ENCODE assay signal across 8 cellular contexts in the genomic region with DNA sequence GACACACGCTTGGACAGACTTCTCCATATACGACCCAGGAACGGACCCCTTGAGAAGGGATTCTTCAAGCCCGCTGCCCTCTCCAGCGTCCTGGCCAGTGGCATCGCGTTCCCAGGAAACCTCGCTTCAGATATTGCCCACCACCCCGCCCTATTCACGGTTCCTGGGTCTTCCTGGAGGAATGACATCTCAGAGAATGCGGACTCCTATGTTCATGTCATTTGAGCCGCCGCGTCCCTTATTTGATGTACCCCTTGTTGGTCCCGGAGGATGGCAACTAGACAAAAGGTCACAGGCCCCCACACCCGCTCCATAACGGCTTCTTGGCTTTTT. TPM values are rescaled to one million over a fixed set of nuclear protein-coding genes. Genes with fewer than 3 reads are reported as not detected.
DNase-seq lines count a peak whose midpoint lies in the region; ATAC-seq and TF ChIP-seq lines count a peak whose summit lies in the region.

No MANE protein-coding gene starts in this region.

- peak in 1 of 10 experiments; percentile 2 for DNase-seq in CD4-positive, alpha-beta T cell
- DNase-seq in MG63 (no peak), coronary artery (ENCODE audit: low spot score) (peak; percentile 74)
- DNase-seq in naive thymus-derived CD4-positive, alpha-beta T cell = peak in 1 of 9 donors; percentile 22

- peaks cover 6 to 9% of the 10 kb centered on the region in 2 donors for H3K4me1 ChIP-seq in naive thymus-derived CD4-positive, alpha-beta T cell (ENCODE audit: control insufficient read depth in 2 of 2, insufficient read depth in 2 of 2, low read length in 2 of 2)

- no peak for ATAC-seq in CD4-positive, alpha-beta T cell (ENCODE audit: poor library complexity)
- no peak for ATAC-seq in naive thymus-derived CD4-positive, alpha-beta T cell
- ATAC-seq in HG03378 (IDR thresholded peaks at IDR 0.05; ENCODE audit: unreplicated experiment) (no peak), HG02938 (IDR thresholded peaks at IDR 0.05; ENCODE audit: unreplicated experiment) (no peak), HG02623 (IDR thresholded peaks at IDR 0.05; ENCODE audit: unreplicated experiment) (no peak), HG03045 (IDR thresholded peaks at IDR 0.05; ENCODE audit: unreplicated experiment) (no peak)

- no peaks in the 10 kb centered on the region for H3K27me3 ChIP-seq in CD4-positive, alpha-beta T cell (ENCODE audit: control insufficient read depth, insufficient read depth, low read length)
- no peaks in the 10 kb centered on the region for H3K27me3 ChIP-seq in MG63
- H3K27me3 ChIP-seq in naive thymus-derived CD4-positive, alpha-beta T cell (ENCODE audit: control insufficient read depth in 2 of 2, insufficient read depth in 2 of 2, low read length in 2 of 2) = no peaks in the 10 kb centered on the region

- POLR2A ChIA-PET in CD4-positive, alpha-beta T cell (lab: Charles Lee) = interaction anchor here (0.7 to 2.4 kb wide), 9 partner anchors 9 to 296 kb away, joined by 3 to 20 read pairs (median 4); a partner anchor contains a TSS
- POLR2A ChIA-PET in naive thymus-derived CD4-positive, alpha-beta T cell (lab: Charles Lee) = interaction anchor here (0.6 to 2.4 kb wide), 6 partner anchors 11 to 201 kb away, joined by 3 to 11 read pairs (median 6); a partner anchor contains a TSS

- peaks cover 4% of the 10 kb centered on the region for H3K36me3 ChIP-seq in MG63
- H3K36me3 ChIP-seq in naive thymus-derived CD4-positive, alpha-beta T cell (ENCODE audit: control insufficient read depth in 2 of 3, insufficient read depth in 3 of 3, low read length in 3 of 3) = peaks cover 0 to 9% (median 0%) of the 10 kb centered on the region in 3 experiments

- H3K36me3 Mint-ChIP-seq in CD4-positive, alpha-beta T cell (ENCODE audit: low read depth) = peaks cover 19% of the 10 kb centered on the region
- peaks cover 0 to 6% (median 0%) of the 10 kb centered on the region in 5 donors for H3K36me3 Mint-ChIP-seq in naive thymus-derived CD4-positive, alpha-beta T cell

- intact Hi-C loops in CD4-positive, alpha-beta T cell (cut with DNase I, micrococcal nuclease) = loop anchor here (5.0 to 10.0 kb wide), 5 partner anchors 170 to 1660 kb away; a partner anchor contains a TSS
- intact Hi-C loops in naive thymus-derived CD4-positive, alpha-beta T cell (cut with micrococcal nuclease) = loop anchor here (1.0 to 10.0 kb wide), 12 partner anchors 11 to 1998 kb away; a partner anchor contains a TSS

- peaks cover 44% of the 10 kb centered on the region for H3K4me1 Mint-ChIP-seq in CD4-positive, alpha-beta T cell (ENCODE audit: low read depth)
- peaks cover 30 to 67% (median 41%) of the 10 kb centered on the region in 7 donors for H3K4me1 Mint-ChIP-seq in naive thymus-derived CD4-positive, alpha-beta T cell

- H3K4me3 ChIP-seq in MG63 (peak overlapping the region; percentile 98), coronary artery (peak overlapping the region; percentile 93)
- H3K4me3 ChIP-seq in naive thymus-derived CD4-positive, alpha-beta T cell (ENCODE audit: low read length) = peak overlapping the region; percentile 90

- no peaks in the 10 kb centered on the region for H3K9me3 Mint-ChIP-seq in CD4-positive, alpha-beta T cell
- peaks cover 0 to 3% (median 0%) of the 10 kb centered on the region in 11 donors for H3K9me3 Mint-ChIP-seq in naive thymus-derived CD4-positive, alpha-beta T cell

- TF ChIP-seq CTCF in CD4-positive, alpha-beta T cell (IDR thresholded peaks at IDR 0.05) = no peak
- no peak for TF ChIP-seq CTCF in coronary artery (IDR thresholded peaks at IDR 0.05)

- CTCF ChIA-PET in CD4-positive, alpha-beta T cell (lab: Charles Lee) = interaction anchor here (1.0 to 5.6 kb wide), 3 partner anchors 11 to 200 kb away, joined by 3 to 44 read pairs (median 14); a partner anchor contains a TSS
- CTCF ChIA-PET in naive thymus-derived CD4-positive, alpha-beta T cell (lab: Charles Lee) = interaction anchor here (0.6 to 2.6 kb wide), 4 partner anchors 11 to 229 kb away, joined by 3 to 16 read pairs (median 4); no protein-coding TSS in a partner anchor

- H3K9me3 ChIP-seq in CD4-positive, alpha-beta T cell (ENCODE audit: control insufficient read depth, low read length) = no peaks in the 10 kb centered on the region
- H3K9me3 ChIP-seq in MG63 = no peaks in the 10 kb centered on the region
- no peaks in the 10 kb centered on the region for H3K9me3 ChIP-seq in naive thymus-derived CD4-positive, alpha-beta T cell (ENCODE audit: control insufficient read depth in 2 of 3, low read length in 3 of 3)

- peak overlapping the region; percentile 95 for H3K27ac ChIP-seq in CD4-positive, alpha-beta T cell (ENCODE audit: low read depth, low read length)
- H3K27ac ChIP-seq in coronary artery = peak overlapping the region in 1 of 2 donors; percentile 88
- peak overlapping the region; percentile 98 for H3K27ac ChIP-seq in naive thymus-derived CD4-positive, alpha-beta T cell (ENCODE audit: low read depth, low read length)

- peak overlapping the region; percentile 86 for H3K27ac Mint-ChIP-seq in CD4-positive, alpha-beta T cell
- H3K27ac Mint-ChIP-seq in naive thymus-derived CD4-positive, alpha-beta T cell = peak overlapping the region; percentile 59 to 94 (median 89)

- H3K27me3 Mint-ChIP-seq in CD4-positive, alpha-beta T cell = no peaks in the 10 kb centered on the region
- H3K27me3 Mint-ChIP-seq in naive thymus-derived CD4-positive, alpha-beta T cell = peaks cover 0 to 11% (median 4%) of the 10 kb centered on the region in 5 donors

- peak overlapping the region; percentile 92 for H3K4me3 Mint-ChIP-seq in CD4-positive, alpha-beta T cell
- H3K4me3 Mint-ChIP-seq in naive thymus-derived CD4-positive, alpha-beta T cell = peak overlapping the region; percentile 87 to 98 (median 95)

RNA-seq across cellular contexts. Expression of a gene that starts 0.6 kb away (rescaled TPM):
- 10 to 100 TPM; 62.2 to 64.5 TPM for total RNA-seq in CD4-positive, alpha-beta T cell
- total RNA-seq in MG63 (2014; rRNA removed; shearing (Covaris generic); ENCODE audit: low replicate concordance) = 12.2 and 13.2 TPM in 2 replicates
- total RNA-seq in naive thymus-derived CD4-positive, alpha-beta T cell = 10 to 100 TPM; 34.8 to 73.9 (median 51.5) TPM
- 1 to 10 TPM; 5.9 to 8.0 TPM for polyA plus RNA-seq in naive thymus-derived CD4-positive, alpha-beta T cell
